In the genomic region with DNA sequence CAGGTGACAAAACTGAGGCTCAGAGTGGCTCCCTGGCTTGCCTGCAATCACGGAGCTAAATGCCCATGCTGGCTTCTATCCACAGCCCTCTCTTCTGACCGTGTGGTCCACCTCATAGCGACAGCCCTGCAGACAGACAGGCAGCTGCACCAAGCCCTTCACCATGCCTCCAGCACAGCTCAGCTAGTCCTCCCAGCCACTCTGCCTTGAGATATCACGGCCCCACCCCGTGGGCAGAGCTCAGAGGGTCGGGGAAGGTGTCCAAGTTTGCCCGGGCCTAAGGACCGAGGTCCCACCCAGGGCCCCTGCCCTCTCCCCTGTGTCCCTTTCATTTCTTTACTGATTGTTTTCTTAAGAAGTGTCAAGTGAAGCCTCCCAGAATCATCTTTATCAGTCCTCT, we compare ENCODE assay signal across 15 cellular contexts.
DNase-seq lines count a peak whose midpoint lies in the region; ATAC-seq and TF ChIP-seq lines count a peak whose summit lies in the region.
"Had no signal": no experiment of that assay in that cellular context is flagged by ENCODE, and none has a peak within 500 bp of the region (broad histone marks: within the 10 kb centered on the region; RNA-seq: fewer than 3 reads in every experiment).

No MANE protein-coding gene starts in this region.

- H3K4me1 Mint-ChIP-seq in glutamatergic neuron (ENCODE audit: low read depth, unreplicated experiment) = peaks cover 15% of the 10 kb centered on the region
- H3K4me1 Mint-ChIP-seq: B cell had no signal

- no peak overlapping the region for H3K4me2 ChIP-seq in osteoblast (ENCODE audit: insufficient read depth, low read length)

- H3K9me3 ChIP-seq in osteoblast (ENCODE audit: low read depth, low read length) = no peaks in the 10 kb centered on the region
- H3K9me3 ChIP-seq: HAP-1 had no signal

- ATAC-seq in left ventricle myocardium superior = peak; percentile 40
- ATAC-seq in GM21367 (IDR thresholded peaks at IDR 0.05; ENCODE audit: unreplicated experiment) = no peak
- ATAC-seq: GM12878 had no signal

- no peak for DNase-seq in left ventricle myocardium superior
- no peak for DNase-seq in cardiac septum (ENCODE audit: low spot score)
- DNase-seq in glutamatergic neuron = peak; percentile 4
- DNase-seq in osteoblast (ENCODE audit: insufficient read length, low spot score, missing footprints) = peak; percentile 57
- DNase-seq in effector CD4-positive, alpha-beta T cell = no peak
- no peak for DNase-seq in HuH-7 (ENCODE audit: low spot score)
- DNase-seq: ACHN; CD4-positive, alpha-beta memory T cell; DMS79; GOT3 had no signal

- H3K27ac ChIP-seq in osteoblast (ENCODE audit: low read depth, low read length) = no peak overlapping the region
- H3K27ac ChIP-seq: C4-2B had no signal

- no peak for TF ChIP-seq CTCF in glutamatergic neuron (IDR thresholded peaks at IDR 0.05; ENCODE audit: partially characterized antibody, unreplicated experiment)
- TF ChIP-seq CTCF in osteoblast (IDR thresholded peaks at IDR 0.05; ENCODE audit: extremely low read depth, low read depth, low read length) = no peak

- no peak overlapping the region for H2AFZ ChIP-seq in osteoblast (ENCODE audit: low read length)

- H3K9me3 Mint-ChIP-seq in glutamatergic neuron (ENCODE audit: unreplicated experiment) = peaks cover 2% of the 10 kb centered on the region
- H3K9me3 Mint-ChIP-seq: CD4-positive, alpha-beta memory T cell had no signal

- intact Hi-C loops in left ventricle myocardium superior (cut with micrococcal nuclease) (no loop called here), cardiac septum (cut with DNase I) (no loop called here)

- H4K20me1 ChIP-seq in osteoblast (ENCODE audit: insufficient read depth, low read length) = no peaks in the 10 kb centered on the region

- no peak overlapping the region for H3K27ac Mint-ChIP-seq in glutamatergic neuron (ENCODE audit: unreplicated experiment)
- H3K27ac Mint-ChIP-seq: B cell; CD4-positive, alpha-beta memory T cell had no signal

- no peaks in the 10 kb centered on the region for H3K79me2 ChIP-seq in osteoblast (ENCODE audit: insufficient read depth, low read length)

- no peaks in the 10 kb centered on the region for H3K36me3 ChIP-seq in osteoblast (ENCODE audit: insufficient read depth, low read length)
- H3K36me3 ChIP-seq: HAP-1 had no signal

- no peak overlapping the region for H3K4me3 ChIP-seq in osteoblast (ENCODE audit: insufficient read depth, low read length)
- H3K4me3 ChIP-seq: GM12878, HAP-1 had no signal

- H3K27me3 ChIP-seq in osteoblast (ENCODE audit: insufficient read depth, low read length) = no peaks in the 10 kb centered on the region

- H3K4me3 Mint-ChIP-seq in glutamatergic neuron (ENCODE audit: unreplicated experiment) = no peak overlapping the region
- H3K4me3 Mint-ChIP-seq: B cell; CD4-positive, alpha-beta memory T cell had no signal

- peaks cover 5% of the 10 kb centered on the region for H3K4me1 ChIP-seq in osteoblast (ENCODE audit: insufficient read depth, low read length)

- H3K36me3 Mint-ChIP-seq in glutamatergic neuron (ENCODE audit: unreplicated experiment) = peaks cover 13% of the 10 kb centered on the region
- H3K36me3 Mint-ChIP-seq: CD4-positive, alpha-beta memory T cell had no signal

- peaks cover 10% of the 10 kb centered on the region for H3K27me3 Mint-ChIP-seq in glutamatergic neuron (ENCODE audit: unreplicated experiment)

Comparison
In these comparisons a context has a peak if more than half of its experiments do, and no peak if none do; other contexts are left out.
1. DNase-seq: peak in glutamatergic neuron (single experiment) and osteoblast (single experiment); none in left ventricle myocardium superior (single experiment), cardiac septum (single experiment), effector CD4-positive, alpha-beta T cell (single experiment) and HuH-7 (single experiment).